ENCODE assay signal across 8 cellular contexts in genomic region chr18:79399275-79400081, GRCh38. TPM values are rescaled to one million over a fixed set of nuclear protein-coding genes. Genes with fewer than 3 reads are reported as not detected.
DNase-seq lines count a peak whose midpoint lies in the region; ATAC-seq lines count a peak whose summit lies in the region.

No MANE protein-coding gene starts in this region.

- in situ Hi-C loops in G401 (cut with HindIII; ENCODE audit: low sequenced_read_pairs) = no loop called here

- H3K36me3 Mint-ChIP-seq in activated naive CD4-positive, alpha-beta T cell treated with anti-CD3 and anti-CD28 coated beads, Interleukin-2, amount 50 U/mL, for 72 hours = peaks cover 29 to 52% of the 10 kb centered on the region in 2 donors
- no peaks in the 10 kb centered on the region for H3K36me3 Mint-ChIP-seq in immature natural killer cell
- peaks cover 38 to 39% of the 10 kb centered on the region in 2 donors for H3K36me3 Mint-ChIP-seq in stimulated activated naive B cell treated with anti-CD40 and anti-IgM and Interleukin-4, amounts not matched to agents 10 μg/mL and 1 μg/mL and 100 μg/mL, for 72 hours

- peaks cover 5 to 15% (median 14%) of the 10 kb centered on the region in 3 donors for H3K27me3 Mint-ChIP-seq in immature natural killer cell (ENCODE audit: low read depth in 3 of 3)
- no peaks in the 10 kb centered on the region for H3K27me3 Mint-ChIP-seq in stimulated activated naive B cell treated with anti-CD40 and anti-IgM and Interleukin-4, amounts not matched to agents 10 μg/mL and 1 μg/mL and 100 μg/mL, for 72 hours

- DNase-seq in activated T-cell treated with anti-CD3 and anti-CD28 coated beads for 48 hours (ENCODE audit: low read depth) (peak; percentile 41), activated T-cell treated with anti-CD3 and anti-CD28 coated beads for 4 hours (no peak), immature natural killer cell (peak in 2 of 3 donors; percentile 26 to 38), G401 (ENCODE audit: low spot score) (no peak)
- peak; percentile 57 to 69 for DNase-seq in activated naive CD4-positive, alpha-beta T cell treated with anti-CD3 and anti-CD28 coated beads, Interleukin-2, amount 50 U/mL, for 72 hours (ENCODE audit: low spot score in 2 of 2)
- no peak for DNase-seq in stimulated activated naive B cell treated with anti-CD40 and anti-IgM and Interleukin-4, amounts not matched to agents 10 μg/mL and 1 μg/mL and 100 μg/mL, for 72 hours

- peaks cover 37 to 45% of the 10 kb centered on the region in 2 donors for H3K4me1 Mint-ChIP-seq in immature natural killer cell
- H3K4me1 Mint-ChIP-seq in stimulated activated naive B cell treated with anti-CD40 and anti-IgM and Interleukin-4, amounts not matched to agents 10 μg/mL and 1 μg/mL and 100 μg/mL, for 72 hours = peaks cover 41 to 66% of the 10 kb centered on the region in 2 donors

- no peaks in the 10 kb centered on the region for H3K9me3 Mint-ChIP-seq in activated naive CD4-positive, alpha-beta T cell treated with anti-CD3 and anti-CD28 coated beads, Interleukin-2, amount 50 U/mL, for 72 hours
- no peaks in the 10 kb centered on the region for H3K9me3 Mint-ChIP-seq in immature natural killer cell
- H3K9me3 Mint-ChIP-seq in stimulated activated naive B cell treated with anti-CD40 and anti-IgM and Interleukin-4, amounts not matched to agents 10 μg/mL and 1 μg/mL and 100 μg/mL, for 72 hours = no peaks in the 10 kb centered on the region

- peak overlapping the region; percentile 84 to 96 for H3K27ac Mint-ChIP-seq in activated naive CD4-positive, alpha-beta T cell treated with anti-CD3 and anti-CD28 coated beads, Interleukin-2, amount 50 U/mL, for 72 hours
- H3K27ac Mint-ChIP-seq in immature natural killer cell = peak overlapping the region in 4 of 6 donors; percentile 62 to 92 (median 86)
- H3K27ac Mint-ChIP-seq in stimulated activated naive B cell treated with anti-CD40 and anti-IgM and Interleukin-4, amounts not matched to agents 10 μg/mL and 1 μg/mL and 100 μg/mL, for 72 hours = peak overlapping the region; percentile 92

- peak overlapping the region; percentile 79 to 91 (median 86) for H3K4me3 Mint-ChIP-seq in immature natural killer cell
- peak overlapping the region; percentile 88 to 92 for H3K4me3 Mint-ChIP-seq in stimulated activated naive B cell treated with anti-CD40 and anti-IgM and Interleukin-4, amounts not matched to agents 10 μg/mL and 1 μg/mL and 100 μg/mL, for 72 hours

- peak in 1 of 2 donors; percentile 3 for ATAC-seq in activated naive CD4-positive, alpha-beta T cell treated with anti-CD3 and anti-CD28 coated beads, Interleukin-2, amount 50 U/mL, for 72 hours
- ATAC-seq in stimulated activated naive B cell treated with anti-CD40 and anti-IgM and Interleukin-4, amounts not matched to agents 10 μg/mL and 1 μg/mL and 100 μg/mL, for 72 hours (replicated peaks) = peak; percentile 6 to 15
- ATAC-seq in HG03342 (IDR thresholded peaks at IDR 0.05; ENCODE audit: unreplicated experiment) (no peak), GM19467 (IDR thresholded peaks at IDR 0.05; ENCODE audit: unreplicated experiment) (no peak)

RNA-seq across cellular contexts. Expression of gene NFATC1, which starts 3.7 kb away (rescaled TPM):
- total RNA-seq in activated naive CD4-positive, alpha-beta T cell treated with anti-CD3 and anti-CD28 coated beads, Interleukin-2, amount 50 U/mL, for 72 hours = 10 to 100 TPM; 89.4 to 94.8 TPM
- polyA plus RNA-seq in immature natural killer cell = 10 to 100 TPM in 1 of 3 donors, 1 to 10 TPM in 2; 3.1 to 17.6 (median 8.9) TPM
- total RNA-seq in G401 (2014; rRNA removed; shearing (Covaris generic)) = 6.8 and 11.9 TPM in 2 replicates

Comparison
In these comparisons a context has a peak if more than half of its experiments do, and no peak if none do; other contexts are left out.
1. DNase-seq: peak in activated T-cell treated with anti-CD3 and anti-CD28 coated beads for 48 hours (single experiment), activated naive CD4-positive, alpha-beta T cell treated with anti-CD3 and anti-CD28 coated beads, Interleukin-2, amount 50 U/mL, for 72 hours (2 of 2) and immature natural killer cell (2 of 3); none in activated T-cell treated with anti-CD3 and anti-CD28 coated beads for 4 hours (single experiment), stimulated activated naive B cell treated with anti-CD40 and anti-IgM and Interleukin-4, amounts not matched to agents 10 μg/mL and 1 μg/mL and 100 μg/mL, for 72 hours (single experiment) and G401 (single experiment).
2. ATAC-seq: peak in stimulated activated naive B cell treated with anti-CD40 and anti-IgM and Interleukin-4, amounts not matched to agents 10 μg/mL and 1 μg/mL and 100 μg/mL, for 72 hours (2 of 2); none in HG03342 (single experiment) and GM19467 (single experiment).
3. Peak in every context shown above with its lines, with median percentiles within 50 percentile points of each other: H3K27ac Mint-ChIP-seq.